ENCODE assay signal across 8 cellular contexts in genomic region chrX:123764967-123765871, GRCh38. TPM values are rescaled to one million over a fixed set of nuclear protein-coding genes. Genes with fewer than 3 reads are reported as not detected.
A peak's percentile ranks its signal among the peaks of the same experiment; 100 is the strongest.
DNase-seq lines count a peak whose midpoint lies in the region; ATAC-seq and TF ChIP-seq lines count a peak whose summit lies in the region.

No MANE protein-coding gene starts in this region.

- peak overlapping the region; percentile 73 for H3K4me3 Mint-ChIP-seq in activated T-helper 2 cell treated with anti-CD3 and anti-CD28 coated beads, Interferon-gamma antibody, Interleukin-2, Interleukin-4, amounts not matched to agents 10 μg/mL and 5 μg/mL and 100 μg/mL, durations not matched to agents 14 hours and 24 hours and 36 hours (ENCODE audit: low read depth)
- H3K4me3 Mint-ChIP-seq in natural killer cell treated with Interleukin-12 subunit alpha and Interleukin-12 subunit beta and Interleukin-15 and Interleukin-18, amount 100 ng/mL, for 72 hours = peak overlapping the region; percentile 81

- DNase-seq in EH (ENCODE audit: low read depth) = peak; percentile 91
- peak; percentile 22 for DNase-seq in GOT3 (lab: John Stamatoyannopoulos, UW)
- DNase-seq in Kasumi-1 (lab: John Stamatoyannopoulos, UW) = peak; percentile 77
- DNase-seq in RKO (ENCODE audit: low spot score) = peak; percentile 87
- DNase-seq in activated T-helper 2 cell treated with anti-CD3 and anti-CD28 coated beads, Interferon-gamma antibody, Interleukin-2, Interleukin-4, amounts not matched to agents 10 μg/mL and 5 μg/mL and 100 μg/mL, durations not matched to agents 14 hours and 24 hours and 36 hours (ENCODE audit: low spot score) = peak; percentile 18
- peak; percentile 84 for DNase-seq in fibroblast of pulmonary artery (ENCODE audit: low read depth)
- DNase-seq in natural killer cell treated with Interleukin-12 subunit alpha and Interleukin-12 subunit beta and Interleukin-15 and Interleukin-18, amount 100 ng/mL, for 72 hours (ENCODE audit: low spot score) = peak; percentile 80

- peak; percentile 89 to 95 for ATAC-seq in natural killer cell treated with Interleukin-12 subunit alpha and Interleukin-12 subunit beta and Interleukin-15 and Interleukin-18, amount 100 ng/mL, for 72 hours

- intact Hi-C loops in activated T-helper 2 cell treated with anti-CD3 and anti-CD28 coated beads, Interferon-gamma antibody, Interleukin-2, Interleukin-4, amounts not matched to agents 10 μg/mL and 5 μg/mL and 100 μg/mL, durations not matched to agents 14 hours and 24 hours and 36 hours (cut with micrococcal nuclease) = no loop called here

- peaks cover 2% of the 10 kb centered on the region for H3K27me3 Mint-ChIP-seq in activated T-helper 2 cell treated with anti-CD3 and anti-CD28 coated beads, Interferon-gamma antibody, Interleukin-2, Interleukin-4, amounts not matched to agents 10 μg/mL and 5 μg/mL and 100 μg/mL, durations not matched to agents 14 hours and 24 hours and 36 hours (ENCODE audit: low read depth)
- H3K27me3 Mint-ChIP-seq in natural killer cell treated with Interleukin-12 subunit alpha and Interleukin-12 subunit beta and Interleukin-15 and Interleukin-18, amount 100 ng/mL, for 72 hours = peaks cover 0 to 9% of the 10 kb centered on the region in 2 donors

- peak overlapping the region; percentile 53 for H3K27ac ChIP-seq in stomach smooth muscle (ENCODE audit: low read length)

- H3K4me1 ChIP-seq in stomach smooth muscle (ENCODE audit: control insufficient read depth, insufficient read depth, low read length) = peaks cover 3% of the 10 kb centered on the region

- no peaks in the 10 kb centered on the region for H3K36me3 ChIP-seq in stomach smooth muscle (ENCODE audit: control insufficient read depth in 2 of 2, insufficient read depth in 2 of 2, low read length in 2 of 2)

- no peaks in the 10 kb centered on the region for H3K27me3 ChIP-seq in stomach smooth muscle (ENCODE audit: control insufficient read depth in 1 of 2, insufficient read depth in 2 of 2, low read length in 2 of 2)

- H3K27ac Mint-ChIP-seq in activated T-helper 2 cell treated with anti-CD3 and anti-CD28 coated beads, Interferon-gamma antibody, Interleukin-2, Interleukin-4, amounts not matched to agents 10 μg/mL and 5 μg/mL and 100 μg/mL, durations not matched to agents 14 hours and 24 hours and 36 hours = no peak overlapping the region
- peak overlapping the region; percentile 40 to 51 for H3K27ac Mint-ChIP-seq in natural killer cell treated with Interleukin-12 subunit alpha and Interleukin-12 subunit beta and Interleukin-15 and Interleukin-18, amount 100 ng/mL, for 72 hours

- no peaks in the 10 kb centered on the region for H3K9me3 Mint-ChIP-seq in activated T-helper 2 cell treated with anti-CD3 and anti-CD28 coated beads, Interferon-gamma antibody, Interleukin-2, Interleukin-4, amounts not matched to agents 10 μg/mL and 5 μg/mL and 100 μg/mL, durations not matched to agents 14 hours and 24 hours and 36 hours
- H3K9me3 Mint-ChIP-seq in natural killer cell treated with Interleukin-12 subunit alpha and Interleukin-12 subunit beta and Interleukin-15 and Interleukin-18, amount 100 ng/mL, for 72 hours = no peaks in the 10 kb centered on the region

- peak overlapping the region; percentile 45 for H3K4me3 ChIP-seq in fibroblast of pulmonary artery (replicated peaks; ENCODE audit: low read depth, low read length)
- H3K4me3 ChIP-seq in stomach smooth muscle (ENCODE audit: low read length in 2 of 2) = peak overlapping the region; percentile 67 to 69

- peak overlapping the region; percentile 50 to 62 for H3K9ac ChIP-seq in stomach smooth muscle (ENCODE audit: low read length in 2 of 2)

- H3K4me1 Mint-ChIP-seq in activated T-helper 2 cell treated with anti-CD3 and anti-CD28 coated beads, Interferon-gamma antibody, Interleukin-2, Interleukin-4, amounts not matched to agents 10 μg/mL and 5 μg/mL and 100 μg/mL, durations not matched to agents 14 hours and 24 hours and 36 hours (ENCODE audit: low read depth) = peaks cover 4% of the 10 kb centered on the region
- H3K4me1 Mint-ChIP-seq in natural killer cell treated with Interleukin-12 subunit alpha and Interleukin-12 subunit beta and Interleukin-15 and Interleukin-18, amount 100 ng/mL, for 72 hours (ENCODE audit: low read depth in 2 of 2) = peaks cover 3 to 8% of the 10 kb centered on the region in 2 donors

- no peak for TF ChIP-seq CTCF in fibroblast of pulmonary artery (IDR thresholded peaks at IDR 0.05; ENCODE audit: low read length, missing control alignments)

- H3K36me3 Mint-ChIP-seq in activated T-helper 2 cell treated with anti-CD3 and anti-CD28 coated beads, Interferon-gamma antibody, Interleukin-2, Interleukin-4, amounts not matched to agents 10 μg/mL and 5 μg/mL and 100 μg/mL, durations not matched to agents 14 hours and 24 hours and 36 hours (ENCODE audit: low read depth) = no peaks in the 10 kb centered on the region
- H3K36me3 Mint-ChIP-seq in natural killer cell treated with Interleukin-12 subunit alpha and Interleukin-12 subunit beta and Interleukin-15 and Interleukin-18, amount 100 ng/mL, for 72 hours = no peaks in the 10 kb centered on the region

- H3K9me3 ChIP-seq in stomach smooth muscle (ENCODE audit: control insufficient read depth in 2 of 2, low read length in 2 of 2) = no peaks in the 10 kb centered on the region

RNA-seq across cellular contexts. Expression of gene THOC2, which starts 32.4 kb away (rescaled TPM):
- total RNA-seq in activated T-helper 2 cell treated with anti-CD3 and anti-CD28 coated beads, Interferon-gamma antibody, Interleukin-2, Interleukin-4, amounts not matched to agents 10 μg/mL and 5 μg/mL and 100 μg/mL, durations not matched to agents 14 hours and 24 hours and 36 hours = 101 and 107 TPM in 2 replicates
- total RNA-seq in natural killer cell treated with Interleukin-12 subunit alpha and Interleukin-12 subunit beta and Interleukin-15 and Interleukin-18, amount 100 ng/mL, for 72 hours = 10 to 100 TPM; 96.5 to 98.2 TPM

Comparison
In these comparisons a context has a peak if more than half of its experiments do, and no peak if none do; other contexts are left out.
1. Peak in every context shown above with its lines: DNase-seq, ATAC-seq, H3K4me3 ChIP-seq and H3K27ac ChIP-seq.
2. DNase-seq: peak in every context shown above with its lines; median percentile 91 in EH; 87 in RKO; 84 in fibroblast of pulmonary artery; 80 in natural killer cell treated with Interleukin-12 subunit alpha and Interleukin-12 subunit beta and Interleukin-15 and Interleukin-18, amount 100 ng/mL, for 72 hours; 77 in Kasumi-1; 22 in GOT3; 18 in activated T-helper 2 cell treated with anti-CD3 and anti-CD28 coated beads, Interferon-gamma antibody, Interleukin-2, Interleukin-4, amounts not matched to agents 10 μg/mL and 5 μg/mL and 100 μg/mL, durations not matched to agents 14 hours and 24 hours and 36 hours.